8 cellular contexts compared by ENCODE assay signal in the genomic region with DNA sequence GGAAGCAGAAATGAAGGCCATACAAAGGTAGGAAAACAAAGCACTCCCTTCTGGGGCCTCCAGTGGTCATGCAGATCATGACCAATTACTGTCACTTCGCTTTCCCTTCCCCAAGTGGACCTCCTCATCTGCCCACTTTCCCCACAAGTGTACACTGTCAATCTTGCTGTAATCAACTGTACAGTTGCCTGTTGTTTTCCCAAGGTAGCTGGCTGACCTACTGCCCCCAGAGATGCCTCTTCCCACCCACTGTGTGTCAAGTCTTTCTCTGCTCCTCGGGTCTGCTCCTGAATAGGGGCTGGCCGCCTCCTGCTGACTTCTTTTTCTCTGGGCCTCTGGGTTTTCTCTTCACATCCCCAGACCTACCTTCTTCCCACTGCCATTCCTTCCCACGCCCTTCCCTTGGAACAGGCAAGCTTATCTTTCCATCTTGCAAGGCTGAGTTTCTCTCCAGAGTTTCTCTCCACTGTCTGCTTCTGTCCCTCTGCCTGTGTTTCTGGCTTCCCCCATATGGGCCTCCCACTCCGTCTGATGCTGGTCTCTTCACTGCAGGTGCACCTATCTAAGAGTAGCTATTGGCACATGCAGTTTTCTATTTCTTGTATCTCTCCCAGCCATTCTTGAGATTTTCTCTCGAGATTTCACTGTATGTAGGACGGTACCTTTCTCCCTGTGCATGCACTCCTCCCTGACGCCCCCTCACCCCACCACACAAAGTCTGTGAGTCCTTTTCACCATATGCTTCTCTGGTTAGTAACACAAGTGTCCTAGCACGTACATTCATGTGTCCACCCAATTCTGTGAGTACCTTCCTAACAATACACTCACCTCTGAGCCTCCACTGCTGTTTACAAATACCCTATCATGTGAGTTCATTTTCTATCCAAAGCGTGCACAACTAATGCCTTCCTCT. TPM values are rescaled to one million over a fixed set of nuclear protein-coding genes. Genes with fewer than 3 reads are reported as not detected.
DNase-seq lines count a peak whose midpoint lies in the region; ATAC-seq and TF ChIP-seq lines count a peak whose summit lies in the region.

No MANE protein-coding gene starts in this region.

- H3K9me3 ChIP-seq in PC-3 (ENCODE audit: low read length) (no peaks in the 10 kb centered on the region), esophagus squamous epithelium (no peaks in the 10 kb centered on the region), osteoblast (ENCODE audit: low read depth, low read length) (no peaks in the 10 kb centered on the region)

- CTCF ChIA-PET in PC-3 (lab: Charles Lee): interaction anchor here (0.6 to 0.8 kb wide), 2 partner anchors 296 to 376 kb away, joined by 3 to 4 read pairs; no protein-coding TSS in a partner anchor

- H4K20me1 ChIP-seq in PC-3 (ENCODE audit: low read length) (peaks cover 62% of the 10 kb centered on the region), osteoblast (ENCODE audit: insufficient read depth, low read length) (peaks cover 64% of the 10 kb centered on the region)

- H3K9ac ChIP-seq in PC-3 (ENCODE audit: low read length): peak overlapping the region; percentile 92

- WGBS in esophagus squamous epithelium, 2 donors: 45 to 50% methylated on average over 10 of the region's 10 CpGs

- H2AFZ ChIP-seq in PC-3 (ENCODE audit: low read length): no peak overlapping the region
- H2AFZ ChIP-seq in osteoblast (ENCODE audit: low read length): no peak overlapping the region

- peaks cover 10% of the 10 kb centered on the region for H3K36me3 ChIP-seq in PC-3 (ENCODE audit: low read depth, low read length)
- no peaks in the 10 kb centered on the region for H3K36me3 ChIP-seq in esophagus squamous epithelium
- peaks cover 9% of the 10 kb centered on the region for H3K36me3 ChIP-seq in osteoblast (ENCODE audit: insufficient read depth, low read length)

- POLR2A ChIA-PET in PC-3 (lab: Charles Lee; ENCODE audit: unreplicated experiment): no interaction called here

- peaks cover 5% of the 10 kb centered on the region for H3F3A ChIP-seq in PC-3 (ENCODE audit: low read length, unreplicated experiment)

- H3K4me2 ChIP-seq in PC-3 (ENCODE audit: low read length) (peak overlapping the region; percentile 97), osteoblast (ENCODE audit: insufficient read depth, low read length) (peak overlapping the region; percentile 93)

- H3K27ac ChIP-seq in PC-3 (ENCODE audit: low read length) (peak overlapping the region; percentile 71), esophagus squamous epithelium (peak overlapping the region; percentile 98 to 100 (median 99)), osteoblast (ENCODE audit: low read depth, low read length) (peak overlapping the region; percentile 96)

- H3K4me1 ChIP-seq in PC-3 (ENCODE audit: insufficient read depth, low read length) (peaks cover 65% of the 10 kb centered on the region), esophagus squamous epithelium (peaks cover 37 to 79% (median 39%) of the 10 kb centered on the region in 3 donors), osteoblast (ENCODE audit: insufficient read depth, low read length) (peaks cover 46% of the 10 kb centered on the region)

- H3K4me3 ChIP-seq in PC-3 (ENCODE audit: low read length): peak overlapping the region; percentile 99
- H3K4me3 ChIP-seq in esophagus squamous epithelium: peak overlapping the region; percentile 58 to 99 (median 89)
- H3K4me3 ChIP-seq in osteoblast (ENCODE audit: insufficient read depth, low read length): peak overlapping the region; percentile 94

- no peak for TF ChIP-seq CTCF in PC-3 (conservative IDR thresholded peaks at IDR 0.05; ENCODE audit: low read depth, low read length)
- TF ChIP-seq CTCF in esophagus squamous epithelium (IDR thresholded peaks at IDR 0.05): no peak
- no peak for TF ChIP-seq CTCF in osteoblast (IDR thresholded peaks at IDR 0.05; ENCODE audit: extremely low read depth, low read depth, low read length)

- peaks cover 79% of the 10 kb centered on the region for H3K79me2 ChIP-seq in PC-3 (ENCODE audit: low read length)
- H3K79me2 ChIP-seq in osteoblast (ENCODE audit: insufficient read depth, low read length): peaks cover 71% of the 10 kb centered on the region

- intact Hi-C loops in PC-3 (cut with micrococcal nuclease) (no loop called here), esophagus squamous epithelium (cut with DNase I) (loop anchor here (10.0 kb wide), 1 partner anchor 85 kb away; no protein-coding TSS in a partner anchor)

- H3K9me2 ChIP-seq in PC-3 (replicated peaks; ENCODE audit: low read length): no peaks in the 10 kb centered on the region

- TF ChIP-seq POLR2A in esophagus squamous epithelium (IDR thresholded peaks at IDR 0.05): no peak

- DNase-seq in Daoy (ENCODE audit: low read depth): peak; percentile 5
- DNase-seq in PC-3: no peak
- DNase-seq in esophagus squamous epithelium (lab: John Stamatoyannopoulos, UW): no peak
- DNase-seq in osteoblast (ENCODE audit: insufficient read length, low spot score, missing footprints): peak; percentile 86
- no peak for DNase-seq in NCI-H748 treated with DMSO at 0.1 percent for 48 hours (lab: John Stamatoyannopoulos, UW)
- no peak for DNase-seq in COLO668 (lab: John Stamatoyannopoulos, UW; ENCODE audit: unreplicated experiment)
- DNase-seq in putamen (ENCODE audit: low spot score): no peak
- DNase-seq in activated CD4-positive, alpha-beta T cell treated with anti-CD3 and anti-CD28 coated beads for 4 hours: no peak

- no peak for ATAC-seq in PC-3

- H3K27me3 ChIP-seq in PC-3 (ENCODE audit: low read length) (no peaks in the 10 kb centered on the region), esophagus squamous epithelium (no peaks in the 10 kb centered on the region), osteoblast (ENCODE audit: insufficient read depth, low read length) (no peaks in the 10 kb centered on the region)

- BruUV-seq in PC-3 (replicated peaks; lab: Mats Ljungman, UMichigan): no TSS peak

RNA-seq across cellular contexts. Expression of gene ELL2, which starts 2.3 kb away (rescaled TPM):
- 20.2 and 29.9 TPM in 2 replicates for total RNA-seq in Daoy (2014; rRNA removed; shearing (Covaris generic))
- total RNA-seq in PC-3 (2014; rRNA removed) (72.2 and 82.4 TPM in 2 replicates), esophagus squamous epithelium (100 to 1,000 TPM in 3 of 4 donors, 10 to 100 TPM in 1; 74.9 to 124 (median 121) TPM), osteoblast (113 and 123 TPM in 2 replicates)

Comparison
In these comparisons a context has a peak if more than half of its experiments do, and no peak if none do; other contexts are left out.
1. DNase-seq: peak in Daoy (single experiment) and osteoblast (single experiment); none in PC-3 (single experiment), esophagus squamous epithelium (single experiment), NCI-H748 treated with DMSO at 0.1 percent for 48 hours (single experiment), COLO668 (single experiment), putamen (single experiment) and activated CD4-positive, alpha-beta T cell treated with anti-CD3 and anti-CD28 coated beads for 4 hours (0 of 2).
2. Peak in every context shown above with its lines, with median percentiles within 50 percentile points of each other: H3K27ac ChIP-seq and H3K4me3 ChIP-seq.